Comparison of ENCODE assay signal across 8 cellular contexts in genomic region chr19:49890349-49891311, GRCh38. TPM values are rescaled to one million over a fixed set of nuclear protein-coding genes. Genes with fewer than 3 reads are reported as not detected.
DNase-seq lines count a peak whose midpoint lies in the region; ATAC-seq and TF ChIP-seq lines count a peak whose summit lies in the region.

No MANE protein-coding gene starts in this region.

- no peak overlapping the region for H3K4me3 ChIP-seq in GM12865 (ENCODE audit: low read depth, low read length)
- H3K4me3 ChIP-seq in PC-3 (ENCODE audit: low read length), result no peak overlapping the region
- H3K4me3 ChIP-seq in iPS-18a (ENCODE audit: low read length), result peak overlapping the region; percentile 48

- H3K27ac ChIP-seq in PC-3 (ENCODE audit: low read length), result no peak overlapping the region
- H3K27ac ChIP-seq in iPS-18a (ENCODE audit: low read length), result no peak overlapping the region

- H3K4me2 ChIP-seq in PC-3 (ENCODE audit: low read length), result no peak overlapping the region

- POLR2A ChIA-PET in PC-3 (lab: Charles Lee; ENCODE audit: unreplicated experiment), result no interaction called here

- no peaks in the 10 kb centered on the region for H4K20me1 ChIP-seq in PC-3 (ENCODE audit: low read length)

- DNase-seq in GM12865 (ENCODE audit: low read depth) (peak; percentile 62), PC-3 (no peak), NCI-H226 (no peak), SK-N-DZ (ENCODE audit: low spot score) (no peak)
- peak in 3 of 4 experiments; percentile 37 to 68 (median 43) for DNase-seq in activated naive CD4-positive, alpha-beta T cell (lab: John Stamatoyannopoulos, UW)
- DNase-seq in stimulated activated CD4-positive, alpha-beta T cell treated with anti-CD3 and anti-CD28 coated beads, Interleukin-4, amount 100 ng/mL, for 24 hours, result peak; percentile 58

- H3K4me1 ChIP-seq in PC-3 (ENCODE audit: insufficient read depth, low read length) (no peaks in the 10 kb centered on the region), iPS-18a (ENCODE audit: control insufficient read depth, low read depth, low read length) (peaks cover 4% of the 10 kb centered on the region)

- no peaks in the 10 kb centered on the region for H3K79me2 ChIP-seq in PC-3 (ENCODE audit: low read length)

- TF ChIP-seq CTCF in GM12865 (IDR thresholded peaks at IDR 0.05; ENCODE audit: insufficient read depth, low read depth, low read length, missing control alignments) (no peak), PC-3 (conservative IDR thresholded peaks at IDR 0.05; ENCODE audit: low read depth, low read length) (no peak)

- H3K9me2 ChIP-seq in PC-3 (replicated peaks; ENCODE audit: low read length), result no peaks in the 10 kb centered on the region

- CTCF ChIA-PET in PC-3 (lab: Charles Lee), result no interaction called here

- no peaks in the 10 kb centered on the region for H3K36me3 ChIP-seq in PC-3 (ENCODE audit: low read depth, low read length)
- H3K36me3 ChIP-seq in iPS-18a (ENCODE audit: control insufficient read depth, low read depth, low read length), result no peaks in the 10 kb centered on the region

- no peak overlapping the region for H2AFZ ChIP-seq in PC-3 (ENCODE audit: low read length)

- ATAC-seq in PC-3 (peak; percentile 32), GM19395 (IDR thresholded peaks at IDR 0.05; ENCODE audit: unreplicated experiment) (no peak)

- no peaks in the 10 kb centered on the region for H3K9me3 ChIP-seq in PC-3 (ENCODE audit: low read length)
- no peaks in the 10 kb centered on the region for H3K9me3 ChIP-seq in iPS-18a (ENCODE audit: control insufficient read depth, low read depth, low read length)

- peaks cover 3% of the 10 kb centered on the region for H3F3A ChIP-seq in PC-3 (ENCODE audit: low read length, unreplicated experiment)

- intact Hi-C loops in PC-3 (cut with micrococcal nuclease), result no loop called here

- no peaks in the 10 kb centered on the region for H3K27me3 ChIP-seq in PC-3 (ENCODE audit: low read length)
- peaks cover 9% of the 10 kb centered on the region for H3K27me3 ChIP-seq in iPS-18a (ENCODE audit: control insufficient read depth, insufficient read depth, low read length)

- no peak overlapping the region for H3K9ac ChIP-seq in PC-3 (ENCODE audit: low read length)
- H3K9ac ChIP-seq in iPS-18a (ENCODE audit: low read length), result no peak overlapping the region

- no TSS peak for BruUV-seq in PC-3 (replicated peaks; lab: Mats Ljungman, UMichigan)

RNA-seq across cellular contexts. Expression of gene IL4I1, which starts 6.1 kb away (rescaled TPM):
- total RNA-seq in PC-3 (2014; rRNA removed), result 0.29 and 2.2 TPM in 2 replicates
- not detected in 2 replicates for polyA plus RNA-seq in SK-N-DZ (2014; cell fraction: cytosol; rRNA removed)
- not detected in 2 replicates for polyA plus RNA-seq in SK-N-DZ (2014; cell fraction: nucleus; rRNA removed)

RNA-seq across cellular contexts. Expression of gene TBC1D17, which starts 13.1 kb away (rescaled TPM):
- total RNA-seq in PC-3 (2014; rRNA removed), result 17.8 and 18.8 TPM in 2 replicates
- polyA plus RNA-seq in SK-N-DZ (2014; cell fraction: cytosol; rRNA removed), result 4.3 and 5.3 TPM in 2 replicates
- polyA plus RNA-seq in SK-N-DZ (2014; cell fraction: nucleus; rRNA removed), result 10.3 and 15.1 TPM in 2 replicates

RNA-seq across cellular contexts. Expression of gene AKT1S1, which starts 13.5 kb away (rescaled TPM):
- total RNA-seq in PC-3 (2014; rRNA removed), result 42.3 and 61.0 TPM in 2 replicates
- polyA plus RNA-seq in SK-N-DZ (2014; cell fraction: cytosol; rRNA removed), result 4.9 TPM in 2 replicates
- 8.1 and 13.5 TPM in 2 replicates for polyA plus RNA-seq in SK-N-DZ (2014; cell fraction: nucleus; rRNA removed)

RNA-seq across cellular contexts. Expression of gene PNKP, which starts 23.3 kb away (rescaled TPM):
- 141 and 172 TPM in 2 replicates for total RNA-seq in PC-3 (2014; rRNA removed)
- polyA plus RNA-seq in SK-N-DZ (2014; cell fraction: cytosol; rRNA removed), result 7.7 and 19.2 TPM in 2 replicates
- polyA plus RNA-seq in SK-N-DZ (2014; cell fraction: nucleus; rRNA removed), result 75.5 and 87.4 TPM in 2 replicates

RNA-seq across cellular contexts. Expression of gene ATF5, which starts 38.4 kb away (rescaled TPM):
- 50.7 and 75.5 TPM in 2 replicates for total RNA-seq in PC-3 (2014; rRNA removed)
- polyA plus RNA-seq in SK-N-DZ (2014; cell fraction: cytosol; rRNA removed), result 1.9 and 3.8 TPM in 2 replicates
- polyA plus RNA-seq in SK-N-DZ (2014; cell fraction: nucleus; rRNA removed), result 1.3 and 3.4 TPM in 2 replicates

Comparison
In these comparisons a context has a peak if more than half of its experiments do, and no peak if none do; other contexts are left out.
1. DNase-seq: peak in GM12865 (single experiment), activated naive CD4-positive, alpha-beta T cell (3 of 4) and stimulated activated CD4-positive, alpha-beta T cell treated with anti-CD3 and anti-CD28 coated beads, Interleukin-4, amount 100 ng/mL, for 24 hours (single experiment); none in PC-3 (single experiment), NCI-H226 (single experiment) and SK-N-DZ (single experiment).